ENCODE assay signal across 8 cellular contexts in genomic region chr4:83335691-83336090, GRCh38. TPM values are rescaled to one million over a fixed set of nuclear protein-coding genes. Genes with fewer than 3 reads are reported as not detected.
DNase-seq lines count a peak whose midpoint lies in the region; ATAC-seq, FAIRE-seq and TF ChIP-seq lines count a peak whose summit lies in the region.

No MANE protein-coding gene starts in this region.

- ATAC-seq in HG03342 (IDR thresholded peaks at IDR 0.05; ENCODE audit: unreplicated experiment) (no peak), GM18873 (IDR thresholded peaks at IDR 0.05; ENCODE audit: low FRiP score, unreplicated experiment) (no peak)

- H3K27ac Mint-ChIP-seq in astrocyte (ENCODE audit: unreplicated experiment) (no peak overlapping the region), nephron progenitor cell (no peak overlapping the region)

- no peaks in the 10 kb centered on the region for H3K4me1 Mint-ChIP-seq in astrocyte (ENCODE audit: low read depth, unreplicated experiment)
- H3K4me1 Mint-ChIP-seq in nephron progenitor cell: peaks cover 8% of the 10 kb centered on the region

- no peaks in the 10 kb centered on the region for H3K36me3 ChIP-seq in HUES6 (ENCODE audit: control insufficient read depth, insufficient read depth, low read length)
- no peaks in the 10 kb centered on the region for H3K36me3 ChIP-seq in astrocyte (ENCODE audit: insufficient read depth, low read length)

- H3K4me1 ChIP-seq in HUES6 (ENCODE audit: control insufficient read depth, insufficient read depth, low read length): no peaks in the 10 kb centered on the region
- peaks cover 4% of the 10 kb centered on the region for H3K4me1 ChIP-seq in astrocyte (ENCODE audit: insufficient read depth, low read length)

- H3K36me3 Mint-ChIP-seq in astrocyte (ENCODE audit: low read depth, unreplicated experiment) (no peaks in the 10 kb centered on the region), nephron progenitor cell (ENCODE audit: low read depth) (no peaks in the 10 kb centered on the region)

- H3K4me3 Mint-ChIP-seq in astrocyte (ENCODE audit: unreplicated experiment): peak overlapping the region; percentile 76
- H3K4me3 Mint-ChIP-seq in nephron progenitor cell: peak overlapping the region; percentile 81

- TF ChIP-seq CTCF in astrocyte (IDR thresholded peaks at IDR 0.05; ENCODE audit: insufficient read depth, low read depth, low read length) (no peak), nephron progenitor cell (IDR thresholded peaks at IDR 0.05) (no peak)

- H3K9me3 Mint-ChIP-seq in astrocyte (ENCODE audit: unreplicated experiment) (no peaks in the 10 kb centered on the region), nephron progenitor cell (peaks cover 25% of the 10 kb centered on the region)

- H4K20me1 ChIP-seq in astrocyte (ENCODE audit: insufficient read depth, low read length): no peaks in the 10 kb centered on the region

- H3K4me2 ChIP-seq in astrocyte (ENCODE audit: low read length): no peak overlapping the region

- H3K9ac ChIP-seq in HUES6 (ENCODE audit: low read length): no peak overlapping the region
- H3K9ac ChIP-seq in astrocyte (ENCODE audit: low read length): no peak overlapping the region

- H3K79me2 ChIP-seq in astrocyte (ENCODE audit: insufficient read depth, low read length): no peaks in the 10 kb centered on the region

- no peak for FAIRE-seq in astrocyte (lab: Jason Lieb, UNC)

- DNase-seq in NCI-H748 (lab: John Stamatoyannopoulos, UW; ENCODE audit: unreplicated experiment) (peak; percentile 35), NCI-H748 treated with DMSO at 0.1 percent for 48 hours (lab: John Stamatoyannopoulos, UW) (no peak), astrocyte (ENCODE audit: low read depth) (no peak), nephron progenitor cell (no peak), NCI-H2227 (lab: John Stamatoyannopoulos, UW; ENCODE audit: unreplicated experiment) (no peak)

- no peak overlapping the region for H3K27ac ChIP-seq in HUES6 (ENCODE audit: low read depth, low read length)
- H3K27ac ChIP-seq in astrocyte (ENCODE audit: low read depth, low read length): no peak overlapping the region

- peaks cover 56% of the 10 kb centered on the region for H3K27me3 ChIP-seq in HUES6 (ENCODE audit: control insufficient read depth, insufficient read depth, low read length)
- peaks cover 23% of the 10 kb centered on the region for H3K27me3 ChIP-seq in astrocyte (ENCODE audit: insufficient read depth, low read length)

- H3K9me3 ChIP-seq in HUES6 (ENCODE audit: control insufficient read depth, insufficient read depth, low read depth, low read length): no peaks in the 10 kb centered on the region
- H3K9me3 ChIP-seq in astrocyte (ENCODE audit: insufficient read depth, low read depth, low read length): no peaks in the 10 kb centered on the region

- H3K4me3 ChIP-seq in HUES6 (ENCODE audit: low read depth, low read length) (peak overlapping the region; percentile 87; the same call in 1 of the 2 replicates), astrocyte (ENCODE audit: insufficient read depth, low read depth, low read length) (peak overlapping the region; percentile 63)

- peaks cover 41% of the 10 kb centered on the region for H3K27me3 Mint-ChIP-seq in astrocyte (ENCODE audit: low read depth, unreplicated experiment)
- peaks cover 64% of the 10 kb centered on the region for H3K27me3 Mint-ChIP-seq in nephron progenitor cell (ENCODE audit: low read depth, poor library complexity)

- H2AFZ ChIP-seq in astrocyte (ENCODE audit: low read depth, low read length): no peak overlapping the region

RNA-seq across cellular contexts. Expression of gene HPSE, which starts 1.0 kb away (rescaled TPM):
- 0.75 and 0.94 TPM in 2 replicates for total RNA-seq in astrocyte

RNA-seq across cellular contexts. Expression of gene COQ2, which starts 51.1 kb away (rescaled TPM):
- 8.2 and 8.7 TPM in 2 replicates for total RNA-seq in astrocyte
